ENCODE assay signal across 1 cellular context in the genomic region with DNA sequence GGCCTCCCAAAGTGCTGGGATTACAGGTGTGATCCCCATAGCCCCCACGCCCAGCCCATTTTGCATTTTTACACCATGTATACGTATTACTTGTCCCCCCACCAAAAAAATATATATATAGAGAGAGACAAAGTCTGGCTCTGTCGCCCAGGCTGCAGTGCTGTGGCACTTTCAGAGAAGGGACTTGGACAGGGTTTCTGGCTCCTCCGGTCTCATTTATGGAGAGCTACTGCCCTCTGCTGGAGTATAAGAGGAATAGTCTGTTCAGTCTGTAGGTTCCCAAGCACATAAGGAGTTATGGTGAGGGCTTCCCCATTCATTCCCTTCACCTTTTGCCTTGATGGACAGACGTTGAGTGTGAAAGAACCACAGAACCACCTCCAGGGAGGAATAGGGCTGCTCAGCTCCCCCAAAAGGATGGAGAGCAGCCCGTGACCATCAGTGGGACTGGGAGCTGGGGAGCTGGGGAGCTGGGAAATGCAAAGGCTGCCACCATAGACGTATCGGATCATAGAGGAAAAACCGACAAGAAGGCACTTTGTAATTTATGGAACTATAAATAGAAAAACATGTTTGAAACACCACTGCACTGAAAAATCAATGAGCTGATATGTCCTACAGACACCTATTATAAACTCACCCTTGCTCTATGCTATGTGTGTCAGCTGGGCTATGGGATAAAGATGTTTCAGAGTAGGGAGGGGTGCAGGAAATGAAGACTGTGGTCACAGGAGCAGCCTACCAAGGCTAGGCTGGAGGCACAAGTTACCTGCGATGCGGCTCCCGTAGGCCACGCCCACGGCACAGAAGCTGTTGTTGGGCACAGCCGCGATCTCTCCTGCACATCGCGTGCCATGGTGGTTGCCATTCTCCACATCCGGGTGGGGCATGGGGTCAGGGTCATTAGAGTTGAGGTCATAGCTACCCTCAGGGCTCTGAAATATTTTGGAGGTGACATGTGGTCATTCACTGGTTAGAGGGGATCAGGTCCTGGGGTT.
TF ChIP-seq lines count a peak whose summit lies in the region.

No MANE protein-coding gene starts in this region.

TF ChIP-seq in IMR-90, 13 proteins besides CTCF, POLR2A, EP300 and RAD21:
- TF ChIP-seq ELK1 (IDR thresholded peaks at IDR 0.05; ENCODE audit: borderline replicate concordance, low read depth, low read length) (no peak), MAZ (IDR thresholded peaks at IDR 0.05; ENCODE audit: borderline replicate concordance, low read depth, low read length) (no peak), CEBPB (IDR thresholded peaks at IDR 0.05; ENCODE audit: low read depth, low read length) (no peak), RCOR1 (IDR thresholded peaks at IDR 0.05; ENCODE audit: insufficient replicate concordance, low read length) (no peak), FOS (IDR thresholded peaks at IDR 0.05; ENCODE audit: low read depth, low read length) (no peak), CHD1 (IDR thresholded peaks at IDR 0.05; ENCODE audit: low read depth, low read length) (no peak), SMC3 (IDR thresholded peaks at IDR 0.05; ENCODE audit: low read depth, low read length) (peak; percentile 61)
- TF ChIP-seq, protein P1, sequence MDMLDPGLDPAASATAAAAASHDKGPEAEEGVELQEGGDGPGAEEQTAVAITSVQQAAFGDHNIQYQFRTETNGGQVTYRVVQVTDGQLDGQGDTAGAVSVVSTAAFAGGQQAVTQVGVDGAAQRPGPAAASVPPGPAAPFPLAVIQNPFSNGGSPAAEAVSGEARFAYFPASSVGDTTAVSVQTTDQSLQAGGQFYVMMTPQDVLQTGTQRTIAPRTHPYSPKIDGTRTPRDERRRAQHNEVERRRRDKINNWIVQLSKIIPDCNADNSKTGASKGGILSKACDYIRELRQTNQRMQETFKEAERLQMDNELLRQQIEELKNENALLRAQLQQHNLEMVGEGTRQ (IDR thresholded peaks at IDR 0.05; ENCODE audit: low read depth, low read length) = no peak
